8 cellular contexts compared by ENCODE assay signal in the genomic region with DNA sequence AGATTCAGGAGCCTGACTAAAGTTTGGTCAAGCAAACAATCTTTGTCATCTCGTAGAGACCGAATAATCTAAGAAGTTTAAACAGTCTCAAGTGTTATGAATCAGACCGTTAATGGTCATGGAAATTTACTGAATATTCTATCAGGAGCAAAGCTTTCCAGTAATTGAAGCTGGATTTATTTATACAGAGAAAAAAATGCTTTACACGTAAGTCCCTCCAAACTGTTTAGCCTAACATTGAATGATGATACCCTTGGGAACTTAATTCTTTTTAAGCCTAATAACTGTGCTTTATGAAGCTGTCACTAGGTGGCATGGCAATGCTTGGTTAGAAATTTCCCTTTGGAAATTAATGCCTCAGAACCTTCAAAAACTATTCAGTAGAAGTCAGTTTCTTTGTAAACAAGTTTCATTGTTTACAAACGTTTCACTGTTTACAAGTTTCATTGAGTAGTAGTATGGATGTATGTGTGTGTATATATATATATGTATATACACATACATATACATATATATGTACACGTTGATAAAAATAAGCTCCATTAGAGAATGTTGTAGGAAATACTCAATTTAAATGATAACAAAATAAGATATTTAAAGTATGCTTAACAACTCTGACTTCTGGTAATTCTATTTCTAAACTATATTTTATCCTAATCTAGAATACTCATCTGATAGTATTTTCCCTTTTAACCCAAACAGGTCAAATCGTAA. TPM values are rescaled to one million over a fixed set of nuclear protein-coding genes. Genes with fewer than 3 reads are reported as not detected.
DNase-seq lines count a peak whose midpoint lies in the region; ATAC-seq, FAIRE-seq and TF ChIP-seq lines count a peak whose summit lies in the region.

No MANE protein-coding gene starts in this region.

- FAIRE-seq in bronchial epithelial cell (lab: Jason Lieb, UNC) = no peak

- no peaks in the 10 kb centered on the region for H3K36me3 ChIP-seq in bronchial epithelial cell (ENCODE audit: control insufficient read depth, insufficient read depth, low read length)
- H3K36me3 ChIP-seq in aorta (ENCODE audit: control insufficient read depth in 1 of 2, insufficient read depth in 2 of 2, low read length in 1 of 2) = no peaks in the 10 kb centered on the region

- H3K9me3 ChIP-seq in aorta (ENCODE audit: control insufficient read depth, low read length) = no peaks in the 10 kb centered on the region

- H3K27me3 ChIP-seq in bronchial epithelial cell (ENCODE audit: control insufficient read depth, insufficient read depth, low read length) (no peaks in the 10 kb centered on the region), aorta (ENCODE audit: control insufficient read depth in 1 of 2, insufficient read depth in 2 of 2, low read length in 1 of 2) (no peaks in the 10 kb centered on the region)

- H3K4me3 ChIP-seq in bronchial epithelial cell (ENCODE audit: low read depth, low read length) (no peak overlapping the region), aorta (ENCODE audit: low read length in 2 of 2) (no peak overlapping the region)

- intact Hi-C loops in aorta (cut with DNase I) = loop anchor here (2.0 to 10.0 kb wide), 4 partner anchors 320 to 500 kb away; no protein-coding TSS in a partner anchor

- DNase-seq in SHP77 (lab: John Stamatoyannopoulos, UW) (peak; percentile 1 to 36), SHP77 treated with DMSO at 0.1 percent for 48 hours (lab: John Stamatoyannopoulos, UW) (no peak), NCI-H2196 (lab: John Stamatoyannopoulos, UW; ENCODE audit: unreplicated experiment) (peak; percentile 61), bronchial epithelial cell (ENCODE audit: low read depth) (peak; percentile 59), left lobe of liver (ENCODE audit: low spot score) (no peak), aorta (no peak)

- peak; percentile 47 for TF ChIP-seq CTCF in bronchial epithelial cell (IDR thresholded peaks at IDR 0.05; ENCODE audit: insufficient read depth, low read length, severe bottlenecking)

- H3K27ac ChIP-seq in aorta (ENCODE audit: low read depth in 1 of 2, low read length in 2 of 2) = no peak overlapping the region

- 16 to 22% methylated on average over 7 of the region's 7 CpGs for WGBS in aorta, 2 donors

- peak; percentile 65 for ATAC-seq in HG02870 (IDR thresholded peaks at IDR 0.05; ENCODE audit: unreplicated experiment)
- peak; percentile 84 for ATAC-seq in left lobe of liver
- peak; percentile 83 for ATAC-seq in aorta (ENCODE audit: low FRiP score)
- ATAC-seq in GM19324 (IDR thresholded peaks at IDR 0.05; ENCODE audit: low FRiP score, unreplicated experiment) = no peak

- H3K4me1 ChIP-seq in aorta (ENCODE audit: control insufficient read depth in 1 of 2, insufficient read depth in 2 of 2, low read length in 2 of 2) = no peaks in the 10 kb centered on the region

RNA-seq across cellular contexts. Expression of a gene that starts 32.1 kb away (rescaled TPM):
- 1.8 and 2.1 TPM in 2 replicates for total RNA-seq in bronchial epithelial cell
- total RNA-seq in left lobe of liver = 2.5 TPM
- 1 to 10 TPM in 1 of 2 donors, under 1 TPM in 1; 0.29 to 1.5 TPM for total RNA-seq in aorta
- 1 to 10 TPM in 1 of 2 donors, not detected in 1; 1.4 TPM for polyA plus RNA-seq in aorta

RNA-seq across cellular contexts. Expression of a gene that starts 32.2 kb away (rescaled TPM):
- total RNA-seq in bronchial epithelial cell (29.5 and 49.7 TPM in 2 replicates), left lobe of liver (24.2 TPM), aorta (10 to 100 TPM; 43.9 to 46.2 TPM)
- 10 to 100 TPM; 17.3 to 22.0 TPM for polyA plus RNA-seq in aorta

RNA-seq across cellular contexts. Expression of a gene that starts 34.1 kb away (rescaled TPM):
- total RNA-seq in bronchial epithelial cell = 13.7 and 14.3 TPM in 2 replicates
- 10.2 TPM for total RNA-seq in left lobe of liver
- total RNA-seq in aorta = 10 to 100 TPM; 21.4 to 23.9 TPM
- 10 to 100 TPM; 21.7 to 37.7 TPM for polyA plus RNA-seq in aorta

Comparison
In these comparisons a context has a peak if more than half of its experiments do, and no peak if none do; other contexts are left out.
1. DNase-seq: peak in SHP77 (2 of 2), NCI-H2196 (single experiment) and bronchial epithelial cell (single experiment); none in SHP77 treated with DMSO at 0.1 percent for 48 hours (single experiment), left lobe of liver (single experiment) and aorta (0 of 2).